16 cellular contexts compared by ENCODE assay signal in the genomic region with DNA sequence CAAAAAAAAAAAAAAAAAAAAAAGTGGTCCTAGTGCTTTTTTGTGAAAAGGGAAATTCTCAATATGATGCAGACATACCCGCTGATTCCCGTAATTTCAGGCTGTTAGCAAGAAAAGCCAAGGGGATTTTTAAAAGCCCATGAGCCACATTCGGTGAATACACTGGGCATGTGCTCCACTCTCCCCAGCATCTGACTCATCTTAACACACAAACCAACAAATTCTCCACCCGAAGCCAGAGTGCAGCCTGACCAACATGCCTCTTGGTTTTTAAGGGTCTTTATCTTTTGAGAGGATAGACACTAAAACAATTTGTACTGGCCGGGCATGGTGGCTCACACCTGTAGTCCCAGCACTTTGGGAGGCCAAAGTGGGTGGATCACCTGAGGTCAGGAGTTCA. TPM values are rescaled to one million over a fixed set of nuclear protein-coding genes. Genes with fewer than 3 reads are reported as not detected.
A peak's percentile ranks its signal among the peaks of the same experiment; 100 is the strongest.
DNase-seq lines count a peak whose midpoint lies in the region; ATAC-seq lines count a peak whose summit lies in the region.
"Had no signal": no experiment of that assay in that cellular context is flagged by ENCODE, and none has a peak within 500 bp of the region (broad histone marks: within the 10 kb centered on the region; RNA-seq: fewer than 3 reads in every experiment).

No MANE protein-coding gene starts in this region.

- peaks cover 50 to 58% of the 10 kb centered on the region in 2 donors for H3K4me1 Mint-ChIP-seq in natural killer cell treated with Interleukin-12 subunit alpha and Interleukin-12 subunit beta and Interleukin-15 and Interleukin-18, amount 100 ng/mL, for 72 hours (ENCODE audit: low read depth in 2 of 2)

- H3K36me3 Mint-ChIP-seq in natural killer cell treated with Interleukin-12 subunit alpha and Interleukin-12 subunit beta and Interleukin-15 and Interleukin-18, amount 100 ng/mL, for 72 hours: no peaks in the 10 kb centered on the region

- peak overlapping the region; percentile 75 to 96 for H3K27ac Mint-ChIP-seq in natural killer cell treated with Interleukin-12 subunit alpha and Interleukin-12 subunit beta and Interleukin-15 and Interleukin-18, amount 100 ng/mL, for 72 hours
- H3K27ac Mint-ChIP-seq: CD4-positive, alpha-beta T cell had no signal

- no peaks in the 10 kb centered on the region for H3K27me3 Mint-ChIP-seq in natural killer cell treated with Interleukin-12 subunit alpha and Interleukin-12 subunit beta and Interleukin-15 and Interleukin-18, amount 100 ng/mL, for 72 hours
- H3K27me3 Mint-ChIP-seq: CD4-positive, alpha-beta T cell had no signal

- no peaks in the 10 kb centered on the region for H3K9me3 Mint-ChIP-seq in natural killer cell treated with Interleukin-12 subunit alpha and Interleukin-12 subunit beta and Interleukin-15 and Interleukin-18, amount 100 ng/mL, for 72 hours
- H3K9me3 Mint-ChIP-seq: CD4-positive, alpha-beta T cell had no signal

- peak; percentile 41 for ATAC-seq in HG02588 (IDR thresholded peaks at IDR 0.05; ENCODE audit: unreplicated experiment)
- peak; percentile 89 to 94 for ATAC-seq in natural killer cell treated with Interleukin-12 subunit alpha and Interleukin-12 subunit beta and Interleukin-15 and Interleukin-18, amount 100 ng/mL, for 72 hours
- no peak for ATAC-seq in HG02763 (IDR thresholded peaks at IDR 0.05; ENCODE audit: unreplicated experiment)
- ATAC-seq in HG02938 (IDR thresholded peaks at IDR 0.05; ENCODE audit: unreplicated experiment): no peak

- H3K4me3 Mint-ChIP-seq in natural killer cell treated with Interleukin-12 subunit alpha and Interleukin-12 subunit beta and Interleukin-15 and Interleukin-18, amount 100 ng/mL, for 72 hours: peak overlapping the region; percentile 63
- H3K4me3 Mint-ChIP-seq: CD4-positive, alpha-beta T cell had no signal

- DNase-seq in ELR (ENCODE audit: low read depth) (peak; percentile 47), amniotic epithelial cell (ENCODE audit: low read depth) (peak; percentile 87), NCI-H2107 treated with DMSO at 0.1 percent for 48 hours (lab: John Stamatoyannopoulos, UW; ENCODE audit: unreplicated experiment) (no peak)
- DNase-seq in natural killer cell treated with Interleukin-12 subunit alpha and Interleukin-12 subunit beta and Interleukin-15 and Interleukin-18, amount 100 ng/mL, for 72 hours (ENCODE audit: low spot score): peak; percentile 88
- DNase-seq: activated CD4-positive, CD25-positive, alpha-beta regulatory T cell; activated T-cell treated with anti-CD3 and anti-CD28 coated beads for 4 hours; amniotic stem cell; CD4-positive, alpha-beta T cell; hypothalamus; MM.1S; NCI-H2029; NCI-H69; small intestine had no signal

RNA-seq across cellular contexts. Expression of a gene that starts 45.5 kb away (rescaled TPM):
- 100 to 1,000 TPM in 1 of 2 donors, 10 to 100 TPM in 1; 31.4 to 124 TPM for total RNA-seq in natural killer cell treated with Interleukin-12 subunit alpha and Interleukin-12 subunit beta and Interleukin-15 and Interleukin-18, amount 100 ng/mL, for 72 hours

Comparison
In these comparisons a context has a peak if more than half of its experiments do, and no peak if none do; other contexts are left out.
1. ATAC-seq: peak in HG02588 (single experiment) and natural killer cell treated with Interleukin-12 subunit alpha and Interleukin-12 subunit beta and Interleukin-15 and Interleukin-18, amount 100 ng/mL, for 72 hours (2 of 2); none in HG02763 (single experiment) and HG02938 (single experiment).